18 cellular contexts compared by ENCODE assay signal in the genomic region with DNA sequence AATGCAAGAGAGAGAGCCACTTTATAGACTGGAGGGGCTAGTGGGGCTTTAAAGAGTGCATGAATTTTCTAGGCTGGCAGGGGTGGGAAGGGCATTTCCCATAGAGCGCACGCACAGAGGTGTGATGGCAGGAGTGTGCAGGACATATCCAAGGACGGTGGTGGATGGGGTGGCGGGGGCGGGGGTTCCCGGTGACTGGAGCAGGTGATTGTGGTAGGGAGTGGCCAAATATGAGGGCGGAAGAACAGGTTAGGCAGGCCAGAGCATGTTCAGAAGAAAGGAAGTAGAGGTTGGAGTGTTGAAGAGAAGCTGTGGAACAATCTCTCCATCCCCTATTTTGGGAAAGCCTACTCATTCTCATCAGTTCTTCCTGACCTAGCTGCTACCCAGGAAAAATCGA. TPM values are rescaled to one million over a fixed set of nuclear protein-coding genes. Genes with fewer than 3 reads are reported as not detected.
DNase-seq lines count a peak whose midpoint lies in the region; ATAC-seq, FAIRE-seq and TF ChIP-seq lines count a peak whose summit lies in the region.
"Had no signal": no experiment of that assay in that cellular context is flagged by ENCODE, and none has a peak within 500 bp of the region (broad histone marks: within the 10 kb centered on the region; RNA-seq: fewer than 3 reads in every experiment).

No MANE protein-coding gene starts in this region.

- H3K9ac ChIP-seq in colonic mucosa (ENCODE audit: low read depth in 2 of 2, low read length in 2 of 2) = no peak overlapping the region

- peak; percentile 72 for DNase-seq in DMS53 treated with DMSO at 0.1 percent for 48 hours (lab: John Stamatoyannopoulos, UW; ENCODE audit: unreplicated experiment)
- DNase-seq in NCI-H345 treated with DMSO at 0.1 percent for 48 hours (lab: John Stamatoyannopoulos, UW; ENCODE audit: unreplicated experiment) = peak; percentile 44
- peak; percentile 90 for DNase-seq in colonic mucosa
- DNase-seq in pancreas = peak in 5 of 6 donors; percentile 45 to 63 (median 56)
- no peak for DNase-seq in NCI-H82 treated with DMSO at 0.1 percent for 48 hours (lab: John Stamatoyannopoulos, UW; ENCODE audit: unreplicated experiment)
- no peak for DNase-seq in stimulated activated effector memory CD8-positive, alpha-beta T cell treated with anti-CD3 and anti-CD28 coated beads, Interleukin-12 subunit alpha, Interleukin-12 subunit beta, amount 100 ng/mL, for 72 hours (ENCODE audit: low spot score in 2 of 2)
- DNase-seq: activated naive CD4-positive, alpha-beta T cell treated with Interleukin-2 at 50 U/mL for 16 hours; BE2C; brain microvascular endothelial cell; effector memory CD8-positive, alpha-beta T cell; foreskin melanocyte; naive B cell; NCI-H1092 treated with DMSO at 0.1 percent for 48 hours; WERI-Rb-1 had no signal

- H3K4me1 ChIP-seq in colonic mucosa (no peaks in the 10 kb centered on the region), pancreas (peaks cover 0 to 2% (median 0%) of the 10 kb centered on the region in 3 donors)
- H3K4me1 ChIP-seq: BE2C, tibial nerve had no signal

- 26% methylated on average over 7 to 8 of the region's 8 CpGs for WGBS in pancreas, 2 donors

- H3K9me3 ChIP-seq in colonic mucosa (no peaks in the 10 kb centered on the region), pancreas (no peaks in the 10 kb centered on the region)
- H3K9me3 ChIP-seq: BE2C, tibial nerve had no signal

- FAIRE-seq in pancreas (lab: Jason Lieb, UNC) = no peak
- FAIRE-seq: GM12891 had no signal

- H3K4me1 Mint-ChIP-seq in stimulated activated effector memory CD8-positive, alpha-beta T cell treated with anti-CD3 and anti-CD28 coated beads, Interleukin-12 subunit alpha, Interleukin-12 subunit beta, amount 100 ng/mL, for 72 hours = no peaks in the 10 kb centered on the region

- TF ChIP-seq POLR2A in GM18505 (IDR thresholded peaks at IDR 0.05; ENCODE audit: borderline replicate concordance, extremely low read depth, insufficient read depth, insufficient read length) = no peak

- H3K4me3 ChIP-seq in colonic mucosa = no peak overlapping the region
- no peak overlapping the region for H3K4me3 ChIP-seq in pancreas
- H3K4me3 ChIP-seq: tibial nerve had no signal

- H3K36me3 ChIP-seq in colonic mucosa (no peaks in the 10 kb centered on the region), pancreas (no peaks in the 10 kb centered on the region)
- H3K36me3 ChIP-seq: BE2C, brain microvascular endothelial cell, WERI-Rb-1 had no signal

- H3K36me3 Mint-ChIP-seq in stimulated activated effector memory CD8-positive, alpha-beta T cell treated with anti-CD3 and anti-CD28 coated beads, Interleukin-12 subunit alpha, Interleukin-12 subunit beta, amount 100 ng/mL, for 72 hours = no peaks in the 10 kb centered on the region

- TF ChIP-seq CTCF in colonic mucosa (IDR thresholded peaks at IDR 0.05) (no peak), pancreas (IDR thresholded peaks at IDR 0.05) (no peak)

- H3K27ac ChIP-seq in colonic mucosa = peak overlapping the region; percentile 15
- peak overlapping the region in 1 of 4 donors; percentile 35 for H3K27ac ChIP-seq in pancreas
- H3K27ac ChIP-seq: brain microvascular endothelial cell, tibial nerve, WERI-Rb-1 had no signal

- intact Hi-C loops in colonic mucosa (cut with DNase I) = no loop called here
- intact Hi-C loops in pancreas (cut with DNase I) = no loop called here

- H3K27me3 ChIP-seq in colonic mucosa (no peaks in the 10 kb centered on the region), pancreas (no peaks in the 10 kb centered on the region)
- H3K27me3 ChIP-seq: BE2C, brain microvascular endothelial cell, tibial nerve had no signal

- ATAC-seq in pancreas = peak; percentile 74 to 99 (median 90)
- ATAC-seq in HG02571 (IDR thresholded peaks at IDR 0.05; ENCODE audit: unreplicated experiment) = no peak
- ATAC-seq in stimulated activated effector memory CD8-positive, alpha-beta T cell treated with anti-CD3 and anti-CD28 coated beads, Interleukin-12 subunit alpha, Interleukin-12 subunit beta, amount 100 ng/mL, for 72 hours = no peak
- ATAC-seq in GM18505 (IDR thresholded peaks at IDR 0.05; ENCODE audit: unreplicated experiment) = no peak
- ATAC-seq: effector memory CD8-positive, alpha-beta T cell had no signal

- no peak overlapping the region for H3K27ac Mint-ChIP-seq in stimulated activated effector memory CD8-positive, alpha-beta T cell treated with anti-CD3 and anti-CD28 coated beads, Interleukin-12 subunit alpha, Interleukin-12 subunit beta, amount 100 ng/mL, for 72 hours
- H3K27ac Mint-ChIP-seq: effector memory CD8-positive, alpha-beta T cell had no signal

- H3K4me3 Mint-ChIP-seq in stimulated activated effector memory CD8-positive, alpha-beta T cell treated with anti-CD3 and anti-CD28 coated beads, Interleukin-12 subunit alpha, Interleukin-12 subunit beta, amount 100 ng/mL, for 72 hours = no peak overlapping the region
- H3K4me3 Mint-ChIP-seq: effector memory CD8-positive, alpha-beta T cell; naive B cell had no signal

- H3K9me3 Mint-ChIP-seq in stimulated activated effector memory CD8-positive, alpha-beta T cell treated with anti-CD3 and anti-CD28 coated beads, Interleukin-12 subunit alpha, Interleukin-12 subunit beta, amount 100 ng/mL, for 72 hours = no peaks in the 10 kb centered on the region
- H3K9me3 Mint-ChIP-seq: effector memory CD8-positive, alpha-beta T cell; naive B cell had no signal

RNA-seq across cellular contexts. Expression of a gene that starts 18.1 kb away (rescaled TPM):
- total RNA-seq in colonic mucosa = 10 to 100 TPM in 1 of 2 donors, 1 to 10 TPM in 1; 6.4 to 18.8 TPM
- 1 to 10 TPM in 1 of 6 donors, under 1 TPM in 5; 0.51 to 2.2 (median 0.68) TPM for total RNA-seq in pancreas
- under 1 TPM; 0.34 to 0.63 TPM for polyA plus RNA-seq in pancreas

Comparison
In these comparisons a context has a peak if more than half of its experiments do, and no peak if none do; other contexts are left out.
1. DNase-seq: peak in DMS53 treated with DMSO at 0.1 percent for 48 hours (single experiment), NCI-H345 treated with DMSO at 0.1 percent for 48 hours (single experiment), colonic mucosa (single experiment) and pancreas (5 of 6); none in NCI-H82 treated with DMSO at 0.1 percent for 48 hours (single experiment) and stimulated activated effector memory CD8-positive, alpha-beta T cell treated with anti-CD3 and anti-CD28 coated beads, Interleukin-12 subunit alpha, Interleukin-12 subunit beta, amount 100 ng/mL, for 72 hours (0 of 2).
2. ATAC-seq: peak in pancreas (4 of 4); none in HG02571 (single experiment), stimulated activated effector memory CD8-positive, alpha-beta T cell treated with anti-CD3 and anti-CD28 coated beads, Interleukin-12 subunit alpha, Interleukin-12 subunit beta, amount 100 ng/mL, for 72 hours (single experiment) and GM18505 (single experiment).